8 cellular contexts compared by ENCODE assay signal in the genomic region with DNA sequence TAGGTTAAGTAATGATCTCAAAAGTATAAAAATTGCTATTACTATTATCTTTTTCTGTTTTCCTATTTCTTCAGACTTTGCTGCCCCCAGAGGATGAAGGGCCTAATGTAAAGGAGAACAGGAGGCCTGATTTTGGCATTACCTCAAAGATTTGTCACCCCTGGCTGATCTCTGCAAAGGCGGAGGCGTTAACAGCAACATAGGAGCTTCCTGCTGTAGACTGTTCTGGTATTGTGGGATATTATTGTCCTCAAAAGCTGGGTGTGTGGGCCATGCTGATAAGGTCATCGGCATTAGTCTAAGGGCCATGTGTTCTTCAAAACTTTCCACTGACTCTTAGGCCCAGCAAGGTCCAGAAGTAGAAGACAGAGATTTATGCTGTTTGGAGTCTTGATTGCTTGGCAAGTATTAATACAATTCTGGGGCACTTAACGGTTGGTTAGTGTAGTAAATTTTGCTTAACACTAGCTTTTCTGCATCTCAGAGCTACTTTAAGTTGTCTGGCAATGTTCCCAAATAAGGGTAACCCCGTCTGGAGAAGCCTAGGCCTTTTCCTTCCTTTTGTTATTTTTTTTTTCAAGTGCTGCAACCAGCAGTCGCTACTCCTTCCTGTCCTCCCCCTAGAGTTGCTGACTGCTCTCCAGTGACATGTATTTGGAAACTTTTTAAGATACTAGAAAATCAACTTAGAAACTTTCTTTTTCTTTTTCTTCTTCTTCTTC. TPM values are rescaled to one million over a fixed set of nuclear protein-coding genes. Genes with fewer than 3 reads are reported as not detected.
DNase-seq lines count a peak whose midpoint lies in the region; ATAC-seq and TF ChIP-seq lines count a peak whose summit lies in the region.

No MANE protein-coding gene starts in this region.

- no peak overlapping the region for H3K4me3 ChIP-seq in astrocyte of the spinal cord (ENCODE audit: low read depth, low read length)

- TF ChIP-seq CTCF in astrocyte of the spinal cord (IDR thresholded peaks at IDR 0.05; ENCODE audit: low read depth, low read length), result peak; percentile 29

- ATAC-seq in HG03066 (IDR thresholded peaks at IDR 0.05; ENCODE audit: low read depth, unreplicated experiment), result peak; percentile 76

- in situ Hi-C loops in astrocyte of the spinal cord (cut with HindIII; ENCODE audit: low sequenced_read_pairs), result no loop called here

- DNase-seq in NCI-H1105 treated with DMSO at 0.1 percent for 48 hours (lab: John Stamatoyannopoulos, UW) (peak; percentile 51), NCI-H1105 (lab: John Stamatoyannopoulos, UW) (no peak), astrocyte of the spinal cord (ENCODE audit: low read depth, low spot score) (peak; percentile 75), lung microvascular endothelial cell (ENCODE audit: low read depth in 2 of 2) (peak; percentile 93 to 99), NCI-H82 (lab: John Stamatoyannopoulos, UW) (no peak), NCI-H226 (no peak)
- DNase-seq in activated T-cell treated with anti-CD3 and anti-CD28 coated beads, Interleukin-2, amount 50 U/mL, for 1 hour, result no peak

RNA-seq across cellular contexts. Expression of a gene that starts 14.0 kb away (rescaled TPM):
- 2.6 and 10.2 TPM in 2 replicates for total RNA-seq in lung microvascular endothelial cell

RNA-seq across cellular contexts. Expression of a gene that starts 48.2 kb away (rescaled TPM):
- 37.7 and 39.9 TPM in 2 replicates for total RNA-seq in lung microvascular endothelial cell

Comparison
In these comparisons a context has a peak if more than half of its experiments do, and no peak if none do; other contexts are left out.
1. DNase-seq: peak in NCI-H1105 treated with DMSO at 0.1 percent for 48 hours (single experiment), astrocyte of the spinal cord (single experiment) and lung microvascular endothelial cell (2 of 2); none in NCI-H1105 (single experiment), NCI-H82 (single experiment), activated T-cell treated with anti-CD3 and anti-CD28 coated beads, Interleukin-2, amount 50 U/mL, for 1 hour (single experiment) and NCI-H226 (single experiment).